In the genomic region with DNA sequence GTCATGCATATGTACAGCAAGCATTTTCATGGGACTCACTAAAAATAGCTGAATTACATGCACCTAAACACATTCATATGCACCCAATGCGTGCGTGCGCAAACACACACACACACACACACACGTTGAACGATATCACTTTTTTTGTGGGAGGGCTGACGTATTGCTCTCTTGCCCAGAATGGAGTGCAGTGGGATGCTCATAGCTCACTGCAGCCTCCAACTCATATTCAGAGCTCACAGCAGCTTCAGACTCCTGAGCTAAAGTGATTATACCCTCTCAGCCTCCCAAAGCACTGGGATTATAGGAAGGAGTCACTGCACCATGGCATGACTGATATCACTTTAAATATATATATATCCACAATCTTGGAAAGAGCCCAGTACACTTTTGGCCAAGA, we compare ENCODE assay signal across 13 cellular contexts.
"Had no signal": no experiment of that assay in that cellular context is flagged by ENCODE, and none has a peak within 500 bp of the region (broad histone marks: within the 10 kb centered on the region; RNA-seq: fewer than 3 reads in every experiment).

No MANE protein-coding gene starts in this region.

- H3K4me1 ChIP-seq: ascending aorta, esophagus muscularis mucosa, lower lobe of right lung, right atrium auricular region had no signal

- H3K27ac ChIP-seq: ascending aorta, dorsolateral prefrontal cortex, esophagus muscularis mucosa, lower lobe of right lung, neutrophil, right atrium auricular region had no signal

- H3K36me3 ChIP-seq: ascending aorta, esophagus muscularis mucosa, lower lobe of right lung, neutrophil, right atrium auricular region had no signal

- DNase-seq: activated CD4-positive, CD25-positive, alpha-beta regulatory T cell treated with anti-CD3 and anti-CD28 coated beads, Interleukin-2, amount 50 U/mL, for 72 hours; activated effector memory CD4-positive, alpha-beta T cell treated with Interleukin-2 at 50 U/mL for 16 hours; activated T-cell treated with anti-CD3 and anti-CD28 coated beads, Interleukin-2, amount 50 U/mL, for 1 hour; dorsolateral prefrontal cortex; left cardiac atrium; lower lobe of right lung; small intestine had no signal

- ATAC-seq: left cardiac atrium, lower lobe of right lung had no signal

- FAIRE-seq: bronchial epithelial cell, endometrium had no signal

- H3K9me3 ChIP-seq: ascending aorta, esophagus muscularis mucosa, lower lobe of right lung, neutrophil, right atrium auricular region had no signal

- H3K4me3 ChIP-seq: ascending aorta, dorsolateral prefrontal cortex, esophagus muscularis mucosa, lower lobe of right lung, right atrium auricular region had no signal
